ENCODE assay signal across 9 cellular contexts in genomic region chr7:36286241-36286640, GRCh38.
DNase-seq lines count a peak whose midpoint lies in the region; ATAC-seq lines count a peak whose summit lies in the region.
"Had no signal": no experiment of that assay in that cellular context is flagged by ENCODE, and none has a peak within 500 bp of the region (broad histone marks: within the 10 kb centered on the region; RNA-seq: fewer than 3 reads in every experiment).

No MANE protein-coding gene starts in this region.

- intact Hi-C loops in head of caudate nucleus (cut with DNase I), result no loop called here

- peaks cover 62% of the 10 kb centered on the region for H3K4me1 Mint-ChIP-seq in activated CD8-positive, alpha-beta T cell treated with anti-CD3 and anti-CD28 coated beads, Interleukin-2, amount 10 ng/mL, durations not matched to agents 7 days and 5 days (ENCODE audit: low read depth)
- H3K4me1 Mint-ChIP-seq in stimulated activated naive CD8-positive, alpha-beta T cell treated with anti-CD3 and anti-CD28 coated beads, Interleukin-15, amount 100 ng/mL, for 72 hours, result peaks cover 55% of the 10 kb centered on the region

- H3K36me3 Mint-ChIP-seq in activated CD8-positive, alpha-beta T cell treated with anti-CD3 and anti-CD28 coated beads, Interleukin-2, amount 10 ng/mL, durations not matched to agents 7 days and 5 days (ENCODE audit: low read depth), result peaks cover 4% of the 10 kb centered on the region

- no peaks in the 10 kb centered on the region for H3K9me3 Mint-ChIP-seq in activated CD8-positive, alpha-beta T cell treated with anti-CD3 and anti-CD28 coated beads, Interleukin-2, amount 10 ng/mL, durations not matched to agents 7 days and 5 days (ENCODE audit: insufficient read depth)
- no peaks in the 10 kb centered on the region for H3K9me3 Mint-ChIP-seq in stimulated activated naive CD8-positive, alpha-beta T cell treated with anti-CD3 and anti-CD28 coated beads, Interleukin-15, amount 100 ng/mL, for 72 hours

- CTCF ChIA-PET in activated CD8-positive, alpha-beta T cell treated with anti-CD3 and anti-CD28 coated beads, Interleukin-2, amount 10 ng/mL, durations not matched to agents 7 days and 5 days (lab: Charles Lee), result interaction anchor here (0.6 to 6.9 kb wide), 3 partner anchors 33 to 301 kb away, joined by 3 to 91 read pairs (median 11); no protein-coding TSS in a partner anchor

- H3K4me3 Mint-ChIP-seq in activated CD8-positive, alpha-beta T cell treated with anti-CD3 and anti-CD28 coated beads, Interleukin-2, amount 10 ng/mL, durations not matched to agents 7 days and 5 days, result peak overlapping the region; percentile 58
- H3K4me3 Mint-ChIP-seq in stimulated activated naive CD8-positive, alpha-beta T cell treated with anti-CD3 and anti-CD28 coated beads, Interleukin-15, amount 100 ng/mL, for 72 hours, result peak overlapping the region; percentile 55 to 70

- H3K27ac Mint-ChIP-seq in activated CD8-positive, alpha-beta T cell treated with anti-CD3 and anti-CD28 coated beads, Interleukin-2, amount 10 ng/mL, durations not matched to agents 7 days and 5 days, result peak overlapping the region; percentile 93
- peak overlapping the region; percentile 99 for H3K27ac Mint-ChIP-seq in stimulated activated naive CD8-positive, alpha-beta T cell treated with anti-CD3 and anti-CD28 coated beads, Interleukin-15, amount 100 ng/mL, for 72 hours

- DNase-seq in activated CD4-positive, CD25-positive, alpha-beta regulatory T cell (lab: John Stamatoyannopoulos, UW), result no peak
- DNase-seq in activated CD8-positive, alpha-beta T cell treated with anti-CD3 and anti-CD28 coated beads, Interleukin-2, amount 10 ng/mL, durations not matched to agents 7 days and 5 days, result peak; percentile 71
- DNase-seq in germinal center (ENCODE audit: low spot score), result peak; percentile 24
- DNase-seq in stimulated activated naive CD8-positive, alpha-beta T cell treated with anti-CD3 and anti-CD28 coated beads, Interleukin-15, amount 100 ng/mL, for 72 hours, result peak; percentile 33 to 70
- no peak for DNase-seq in NCI-H524 treated with DMSO at 0.1 percent for 48 hours (lab: John Stamatoyannopoulos, UW)
- no peak for DNase-seq in head of caudate nucleus
- DNase-seq in NCI-H146 (lab: John Stamatoyannopoulos, UW), result no peak
- DNase-seq: NCI-H1092 treated with DMSO at 0.1 percent for 48 hours had no signal

- ATAC-seq in activated CD4-positive, CD25-positive, alpha-beta regulatory T cell treated with anti-CD3 and anti-CD28 coated beads, Interleukin-2, amount 50 U/mL, for 24 hours, result peak; percentile 44
- ATAC-seq in activated CD8-positive, alpha-beta T cell treated with anti-CD3 and anti-CD28 coated beads, Interleukin-2, amount 10 ng/mL, durations not matched to agents 7 days and 5 days, result peak; percentile 73
- ATAC-seq in stimulated activated naive CD8-positive, alpha-beta T cell treated with anti-CD3 and anti-CD28 coated beads, Interleukin-15, amount 100 ng/mL, for 72 hours, result peak; percentile 84

- peaks cover 2% of the 10 kb centered on the region for H3K27me3 Mint-ChIP-seq in activated CD8-positive, alpha-beta T cell treated with anti-CD3 and anti-CD28 coated beads, Interleukin-2, amount 10 ng/mL, durations not matched to agents 7 days and 5 days (ENCODE audit: low read depth)
- H3K27me3 Mint-ChIP-seq in stimulated activated naive CD8-positive, alpha-beta T cell treated with anti-CD3 and anti-CD28 coated beads, Interleukin-15, amount 100 ng/mL, for 72 hours, result no peaks in the 10 kb centered on the region

- POLR2A ChIA-PET in activated CD8-positive, alpha-beta T cell treated with anti-CD3 and anti-CD28 coated beads, Interleukin-2, amount 10 ng/mL, durations not matched to agents 7 days and 5 days (lab: Charles Lee), result interaction anchor here (1.3 to 1.8 kb wide), 2 partner anchors 9 to 485 kb away, joined by 4 to 8 read pairs; partner anchors contain the start of gene SEPTIN7

Comparison
In these comparisons a context has a peak if more than half of its experiments do, and no peak if none do; other contexts are left out.
1. DNase-seq: peak in activated CD8-positive, alpha-beta T cell treated with anti-CD3 and anti-CD28 coated beads, Interleukin-2, amount 10 ng/mL, durations not matched to agents 7 days and 5 days (single experiment), germinal center (single experiment) and stimulated activated naive CD8-positive, alpha-beta T cell treated with anti-CD3 and anti-CD28 coated beads, Interleukin-15, amount 100 ng/mL, for 72 hours (2 of 2); none in activated CD4-positive, CD25-positive, alpha-beta regulatory T cell (0 of 4), NCI-H524 treated with DMSO at 0.1 percent for 48 hours (single experiment), head of caudate nucleus (0 of 42) and NCI-H146 (single experiment).
2. Peak in every context shown above with its lines, with median percentiles within 50 percentile points of each other: ATAC-seq.